ENCODE assay signal across 1 cellular context in the genomic region with DNA sequence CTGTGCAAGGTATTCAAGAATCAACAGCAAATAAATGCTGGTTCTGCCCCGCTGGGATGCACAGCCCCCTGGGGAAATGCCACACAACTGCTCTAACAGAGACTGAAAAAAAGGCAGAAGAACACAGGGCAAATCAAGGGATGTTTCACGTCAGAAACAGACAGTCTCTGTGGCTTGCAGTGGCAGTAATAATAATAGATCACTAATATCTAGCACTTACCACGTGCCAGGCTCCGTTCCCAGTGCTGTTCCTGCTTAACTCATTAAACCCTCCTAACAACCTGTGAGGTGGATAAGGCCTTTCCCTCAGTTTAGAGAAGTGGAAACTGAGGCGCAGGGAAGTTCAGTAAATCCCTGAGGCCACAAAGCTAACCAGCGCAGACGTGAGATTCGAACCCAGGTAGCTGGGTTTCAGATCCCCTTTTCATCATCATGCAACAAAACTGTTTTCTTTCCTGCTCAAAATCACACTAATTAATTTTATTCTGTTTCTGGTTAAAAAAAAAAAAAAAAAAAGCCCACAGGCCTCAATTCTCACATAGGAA.
TF ChIP-seq lines count a peak whose summit lies in the region.

No MANE protein-coding gene starts in this region.

TF ChIP-seq in H1, 55 proteins besides CTCF, POLR2A, EP300 and RAD21:
- TF ChIP-seq SP4 (IDR thresholded peaks at IDR 0.05; ENCODE audit: low read length) (no peak), SRF (IDR thresholded peaks at IDR 0.05; ENCODE audit: low read depth, low read length) (no peak), TEAD4 (IDR thresholded peaks at IDR 0.05; ENCODE audit: low read depth, low read length) (no peak), GABPA (IDR thresholded peaks at IDR 0.05; ENCODE audit: borderline replicate concordance, insufficient read depth, low read length) (no peak), POU5F1 (IDR thresholded peaks at IDR 0.05; ENCODE audit: low read depth, low read length) (no peak), SAP30 (IDR thresholded peaks at IDR 0.05; ENCODE audit: insufficient read depth, insufficient replicate concordance, low read length) (no peak)
TF ChIP-seq in H1: peak in this region for 0.
